In the genomic region with DNA sequence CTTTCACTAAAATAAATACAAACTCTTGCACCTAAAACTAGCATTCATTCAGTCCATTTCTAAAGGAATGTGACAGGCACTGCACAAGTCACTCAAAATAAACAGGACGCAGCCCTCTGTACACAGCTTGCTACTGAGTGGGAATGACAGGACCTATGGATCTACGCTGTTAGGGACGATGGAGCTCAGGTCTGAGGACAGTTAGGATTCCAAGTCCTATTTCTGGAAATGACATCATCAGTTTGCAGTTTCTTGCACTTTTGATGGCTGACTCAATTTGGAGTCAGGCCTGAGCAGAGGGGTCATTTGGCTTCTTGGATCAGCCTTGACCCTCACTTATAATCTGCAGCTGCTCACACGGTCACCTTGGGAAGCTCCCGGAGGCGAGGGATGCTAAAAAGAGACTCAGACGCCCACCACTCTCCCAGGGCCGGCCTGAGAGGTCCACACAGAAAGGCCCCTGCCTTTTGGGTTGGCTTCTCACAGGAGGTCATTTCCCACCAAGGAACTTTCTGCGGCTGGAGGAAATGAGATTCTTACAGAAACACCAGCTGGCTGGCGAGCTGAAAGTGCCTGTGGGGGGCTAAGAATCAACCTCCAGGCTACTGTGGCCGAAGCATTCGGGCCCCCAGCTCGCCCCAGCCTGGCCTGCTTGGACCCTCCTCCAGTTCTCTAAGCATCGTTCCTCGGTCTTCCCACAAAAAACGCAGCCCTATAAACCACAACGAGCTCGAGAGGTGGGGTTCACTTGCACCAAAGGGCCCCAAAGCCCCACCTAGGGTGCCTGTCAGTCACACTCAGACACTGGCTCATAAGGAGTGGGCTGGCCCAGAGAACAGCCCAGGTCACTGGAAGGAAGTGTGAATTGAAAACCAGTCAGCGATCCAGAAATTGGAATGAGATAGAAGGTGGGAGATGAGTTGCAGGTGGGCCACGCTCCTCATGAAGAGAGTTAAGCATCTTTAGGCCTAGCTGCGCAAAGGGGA, we compare ENCODE assay signal across 20 cellular contexts. TPM values are rescaled to one million over a fixed set of nuclear protein-coding genes. Genes with fewer than 3 reads are reported as not detected.
DNase-seq lines count a peak whose midpoint lies in the region; ATAC-seq, FAIRE-seq and TF ChIP-seq lines count a peak whose summit lies in the region.
"Had no signal": no experiment of that assay in that cellular context is flagged by ENCODE, and none has a peak within 500 bp of the region (broad histone marks: within the 10 kb centered on the region; RNA-seq: fewer than 3 reads in every experiment).

No MANE protein-coding gene starts in this region.

- no peaks in the 10 kb centered on the region for H3K36me3 Mint-ChIP-seq in astrocyte (ENCODE audit: low read depth, unreplicated experiment)
- H3K36me3 Mint-ChIP-seq in glutamatergic neuron (ENCODE audit: unreplicated experiment): no peaks in the 10 kb centered on the region
- H3K36me3 Mint-ChIP-seq: IgD-negative memory B cell had no signal

- POLR2A ChIA-PET in HEK293 (lab: Yijun Ruan, JAX): interaction anchor here (0.7 to 1.4 kb wide), 3 partner anchors 8 to 24 kb away, joined by 3 read pairs; no protein-coding TSS in a partner anchor

- no peak overlapping the region for H3K14ac ChIP-seq in neuronal stem cell (ENCODE audit: low read length)

- H3K4me3 ChIP-seq in HEK293 (ENCODE audit: low read depth, low read length) (no peak overlapping the region), astrocyte (ENCODE audit: insufficient read depth, low read depth, low read length) (no peak overlapping the region), neuronal stem cell (ENCODE audit: low read length in 2 of 2) (no peak overlapping the region), sigmoid colon (no peak overlapping the region)
- H3K4me3 ChIP-seq: pancreas, SJCRH30, skin epidermis, vagina had no signal

- no peak overlapping the region for H2BK120ac ChIP-seq in neuronal stem cell (ENCODE audit: low read depth, low read length)

- ATAC-seq in GM18907 (IDR thresholded peaks at IDR 0.05; ENCODE audit: unreplicated experiment): no peak
- ATAC-seq: activated naive CD8-positive, alpha-beta T cell treated with anti-CD3 and anti-CD28 coated beads, Interleukin-2, amount 50 U/mL, for 24 hours; left colon; pancreas had no signal

- peak overlapping the region; percentile 89 for H3K27ac Mint-ChIP-seq in astrocyte (ENCODE audit: unreplicated experiment)
- peak overlapping the region; percentile 48 for H3K27ac Mint-ChIP-seq in glutamatergic neuron (ENCODE audit: unreplicated experiment)
- H3K27ac Mint-ChIP-seq: activated naive CD8-positive, alpha-beta T cell treated with anti-CD3 and anti-CD28 coated beads, Interleukin-2, amount 50 U/mL, for 24 hours; activated T-helper 1 cell treated with anti-CD3 and anti-CD28 coated beads, Interleukin-12 subunit alpha, Interleukin-12 subunit beta, Interleukin-2, Interleukin-4 antibody, amounts not matched to agents 30 ng/mL and 10 ng/mL and 1 ng/mL, durations not matched to agents 14 hours and 24 hours and 36 hours; IgD-negative memory B cell had no signal

- H3K4me1 ChIP-seq in HEK293 (ENCODE audit: control insufficient read depth, insufficient read depth, low read length): no peaks in the 10 kb centered on the region
- peaks cover 5% of the 10 kb centered on the region for H3K4me1 ChIP-seq in astrocyte (ENCODE audit: insufficient read depth, low read length)
- peaks cover 9 to 20% of the 10 kb centered on the region in 2 donors for H3K4me1 ChIP-seq in neuronal stem cell (ENCODE audit: control insufficient read depth in 2 of 2, insufficient read depth in 1 of 2, low read depth in 1 of 2, low read length in 2 of 2)
- peaks cover 0 to 19% (median 17%) of the 10 kb centered on the region in 4 donors for H3K4me1 ChIP-seq in sigmoid colon
- H3K4me1 ChIP-seq: SJCRH30 had no signal

- H3K27me3 ChIP-seq in astrocyte (ENCODE audit: insufficient read depth, low read length) (peaks cover 21% of the 10 kb centered on the region), neuronal stem cell (ENCODE audit: control insufficient read depth in 3 of 3, insufficient read depth in 3 of 3, low read depth in 1 of 3, low read length in 3 of 3) (no peaks in the 10 kb centered on the region), sigmoid colon (no peaks in the 10 kb centered on the region)
- H3K27me3 ChIP-seq: pancreas, SJCRH30, vagina had no signal

- H3K23ac ChIP-seq in neuronal stem cell (ENCODE audit: low read depth, low read length, poor library complexity): no peak overlapping the region

- no peak overlapping the region for H2AFZ ChIP-seq in astrocyte (ENCODE audit: low read depth, low read length)
- peak overlapping the region; percentile 75 for H2AFZ ChIP-seq in neuronal stem cell (ENCODE audit: low read length)

- intact Hi-C loops in sigmoid colon (cut with DNase I): loop anchor here (5.0 kb wide), 1 partner anchor 178 kb away; no protein-coding TSS in a partner anchor

- H3K4me2 ChIP-seq in astrocyte (ENCODE audit: low read length) (peak overlapping the region; percentile 19), neuronal stem cell (ENCODE audit: insufficient read depth, low read length, poor library complexity, severe bottlenecking) (no peak overlapping the region)

- no peak overlapping the region for H3K4me3 Mint-ChIP-seq in astrocyte (ENCODE audit: unreplicated experiment)
- H3K4me3 Mint-ChIP-seq in glutamatergic neuron (ENCODE audit: unreplicated experiment): no peak overlapping the region
- H3K4me3 Mint-ChIP-seq: activated naive CD8-positive, alpha-beta T cell treated with anti-CD3 and anti-CD28 coated beads, Interleukin-2, amount 50 U/mL, for 24 hours; activated T-helper 1 cell treated with anti-CD3 and anti-CD28 coated beads, Interleukin-12 subunit alpha, Interleukin-12 subunit beta, Interleukin-2, Interleukin-4 antibody, amounts not matched to agents 30 ng/mL and 10 ng/mL and 1 ng/mL, durations not matched to agents 14 hours and 24 hours and 36 hours; IgD-negative memory B cell had no signal

- H2BK12ac ChIP-seq in neuronal stem cell (ENCODE audit: low read length): no peak overlapping the region

- H4K20me1 ChIP-seq in astrocyte (ENCODE audit: insufficient read depth, low read length): no peaks in the 10 kb centered on the region

- H3K79me2 ChIP-seq in astrocyte (ENCODE audit: insufficient read depth, low read length): no peaks in the 10 kb centered on the region

- TF ChIP-seq CTCF in HEK293 (tag by site-specific recombination; IDR thresholded peaks at IDR 0.05): no peak
- no peak for TF ChIP-seq CTCF in astrocyte (IDR thresholded peaks at IDR 0.05; ENCODE audit: insufficient read depth, low read depth, low read length)
- TF ChIP-seq CTCF in glutamatergic neuron (IDR thresholded peaks at IDR 0.05; ENCODE audit: partially characterized antibody, unreplicated experiment): no peak
- TF ChIP-seq CTCF in sigmoid colon (IDR thresholded peaks at IDR 0.05): no peak

- no peak overlapping the region for H3K4ac ChIP-seq in neuronal stem cell (ENCODE audit: low read length)

- no peak overlapping the region for H2BK5ac ChIP-seq in neuronal stem cell (ENCODE audit: low read length)

- no CpG with 5 or more reads among the region's 21 CpGs for WGBS in neuronal stem cell (ENCODE audit: extremely low coverage in 2 of 2, insufficient read length in 2 of 2, insufficient replicate concordance in 1 of 2), 2 donors
- 81 to 82% methylated on average over 21 of the region's 21 CpGs for WGBS in sigmoid colon, 2 donors

- CTCF ChIA-PET in HEK293 (lab: Yijun Ruan, JAX): interaction anchor here (0.6 to 0.7 kb wide), 4 partner anchors 50 to 501 kb away, joined by 3 read pairs; no protein-coding TSS in a partner anchor

- peak overlapping the region; percentile 79 for H2AK5ac ChIP-seq in neuronal stem cell (ENCODE audit: low read depth, low read length)

- H3K9me3 Mint-ChIP-seq in astrocyte (ENCODE audit: unreplicated experiment) (peaks cover 4% of the 10 kb centered on the region), glutamatergic neuron (ENCODE audit: unreplicated experiment) (peaks cover 7% of the 10 kb centered on the region)
- H3K9me3 Mint-ChIP-seq: activated naive CD8-positive, alpha-beta T cell treated with anti-CD3 and anti-CD28 coated beads, Interleukin-2, amount 50 U/mL, for 24 hours; activated T-helper 1 cell treated with anti-CD3 and anti-CD28 coated beads, Interleukin-12 subunit alpha, Interleukin-12 subunit beta, Interleukin-2, Interleukin-4 antibody, amounts not matched to agents 30 ng/mL and 10 ng/mL and 1 ng/mL, durations not matched to agents 14 hours and 24 hours and 36 hours; IgD-negative memory B cell had no signal

- peak overlapping the region; percentile 45 for H3K18ac ChIP-seq in neuronal stem cell (ENCODE audit: low read length)

- DNase-seq in astrocyte (ENCODE audit: low read depth): peak; percentile 8
- DNase-seq in glutamatergic neuron: no peak
- no peak for DNase-seq in neuronal stem cell (ENCODE audit: low spot score)
- DNase-seq in NCI-H128 (lab: John Stamatoyannopoulos, UW; ENCODE audit: unreplicated experiment): no peak
- no peak for DNase-seq in NCI-H524 (lab: John Stamatoyannopoulos, UW)
- DNase-seq in sigmoid colon: no peak
- DNase-seq: activated naive CD8-positive, alpha-beta T cell treated with anti-CD3 and anti-CD28 coated beads, Interleukin-2, amount 50 U/mL, for 24 hours; DND-41; hypothalamus; left colon; NCI-H524 treated with DMSO at 0.1 percent for 48 hours; pancreas; SJCRH30; stimulated activated CD8-positive, alpha-beta memory T cell treated with anti-CD3 and anti-CD28 coated beads, Interleukin-4, amount 100 ng/mL, for 48 hours had no signal

- peak overlapping the region; percentile 30 for H2BK15ac ChIP-seq in neuronal stem cell (ENCODE audit: low read length)

- H3K4me1 Mint-ChIP-seq in astrocyte (ENCODE audit: low read depth, unreplicated experiment) (peaks cover 15% of the 10 kb centered on the region), glutamatergic neuron (ENCODE audit: low read depth, unreplicated experiment) (peaks cover 19% of the 10 kb centered on the region)
- H3K4me1 Mint-ChIP-seq: activated naive CD8-positive, alpha-beta T cell treated with anti-CD3 and anti-CD28 coated beads, Interleukin-2, amount 50 U/mL, for 24 hours; IgD-negative memory B cell had no signal

- H3K27me3 Mint-ChIP-seq in astrocyte (ENCODE audit: low read depth, unreplicated experiment) (peaks cover 29% of the 10 kb centered on the region), glutamatergic neuron (ENCODE audit: unreplicated experiment) (peaks cover 11% of the 10 kb centered on the region)

- no peak for FAIRE-seq in astrocyte (lab: Jason Lieb, UNC)
- FAIRE-seq: pancreas had no signal

- H3K9ac ChIP-seq in astrocyte (ENCODE audit: low read length) (no peak overlapping the region), neuronal stem cell (ENCODE audit: low read depth, low read length, poor library complexity) (no peak overlapping the region)

- H3K79me1 ChIP-seq in neuronal stem cell (ENCODE audit: low read depth, low read length): peaks cover 1% of the 10 kb centered on the region

- H4K8ac ChIP-seq in neuronal stem cell (ENCODE audit: low read depth, low read length): no peak overlapping the region

- H3K9me3 ChIP-seq in HEK293 (ENCODE audit: control insufficient read depth, insufficient read depth, low read depth, low read length) (no peaks in the 10 kb centered on the region), astrocyte (ENCODE audit: insufficient read depth, low read depth, low read length) (no peaks in the 10 kb centered on the region), neuronal stem cell (replicated peaks in 1 of 2; ENCODE audit: control insufficient read depth in 2 of 2, insufficient read depth in 1 of 2, low read depth in 1 of 2, low read length in 2 of 2) (no peaks in the 10 kb centered on the region), sigmoid colon (no peaks in the 10 kb centered on the region)
- H3K9me3 ChIP-seq: pancreas, SJCRH30, vagina had no signal

- no peaks in the 10 kb centered on the region for H3K36me3 ChIP-seq in HEK293 (ENCODE audit: control insufficient read depth in 2 of 2, insufficient read depth in 1 of 2, low read length in 2 of 2)
- no peaks in the 10 kb centered on the region for H3K36me3 ChIP-seq in astrocyte (ENCODE audit: insufficient read depth, low read length)
- no peaks in the 10 kb centered on the region for H3K36me3 ChIP-seq in neuronal stem cell (replicated peaks in 1 of 2; ENCODE audit: control insufficient read depth in 2 of 2, insufficient read depth in 2 of 2, low read length in 2 of 2)
- no peaks in the 10 kb centered on the region for H3K36me3 ChIP-seq in sigmoid colon
- H3K36me3 ChIP-seq: pancreas, SJCRH30, vagina had no signal

- TF ChIP-seq POLR2A in sigmoid colon (IDR thresholded peaks at IDR 0.05): no peak

- TF ChIP-seq EP300 in sigmoid colon (IDR thresholded peaks at IDR 0.05): no peak

- H3K27ac ChIP-seq in HEK293 (ENCODE audit: extremely low read depth, low read depth, low read length) (no peak overlapping the region), astrocyte (ENCODE audit: low read depth, low read length) (no peak overlapping the region), neuronal stem cell (replicated peaks; ENCODE audit: low read length) (no peak overlapping the region), sigmoid colon (peak overlapping the region in 1 of 4 donors; percentile 1)
- H3K27ac ChIP-seq: pancreas, SJCRH30, skin epidermis, vagina had no signal

- H4K91ac ChIP-seq in neuronal stem cell (ENCODE audit: low read depth, low read length, poor library complexity): no peak overlapping the region

RNA-seq across cellular contexts. Expression of a gene that starts 8.9 kb away (rescaled TPM):
- total RNA-seq in astrocyte (6.2 and 7.8 TPM in 2 replicates), glutamatergic neuron (ENCODE audit: unreplicated experiment) (58.7 TPM), sigmoid colon (100 to 1,000 TPM in 1 of 4 donors, 10 to 100 TPM in 3; 71.6 to 102 (median 83.2) TPM)
- 44.9 TPM for polyA plus RNA-seq in neuronal stem cell (2013, experiment 1 of 2)
- 45.6 TPM for polyA plus RNA-seq in neuronal stem cell (2013, experiment 2 of 2)
- 100 to 1,000 TPM; 103 to 433 (median 184) TPM for polyA plus RNA-seq in sigmoid colon
- polyA plus RNA-seq: IgD-negative memory B cell had no signal
